Comparison of ENCODE assay signal across 16 cellular contexts in the genomic region with DNA sequence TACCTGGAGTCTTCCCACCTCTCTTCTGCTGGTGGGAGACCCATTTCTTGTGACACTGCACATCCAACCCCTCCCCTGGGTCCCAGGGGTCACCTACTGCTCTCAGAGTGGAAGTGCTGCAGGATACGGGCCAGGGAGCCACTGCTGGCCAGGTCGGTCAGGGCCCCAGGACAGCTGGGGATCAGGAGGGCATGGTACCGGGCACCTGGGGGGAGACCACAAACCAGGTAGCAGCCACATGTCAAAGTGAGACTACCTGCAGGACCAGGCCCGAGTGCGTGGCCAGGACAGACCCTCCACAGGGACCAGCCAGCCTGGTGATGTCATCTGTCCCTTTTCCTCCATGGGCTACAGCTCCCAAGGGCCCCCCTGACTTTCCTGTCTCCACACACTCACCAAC. TPM values are rescaled to one million over a fixed set of nuclear protein-coding genes. Genes with fewer than 3 reads are reported as not detected.
DNase-seq lines count a peak whose midpoint lies in the region; TF ChIP-seq lines count a peak whose summit lies in the region.
"Had no signal": no experiment of that assay in that cellular context is flagged by ENCODE, and none has a peak within 500 bp of the region (broad histone marks: within the 10 kb centered on the region; RNA-seq: fewer than 3 reads in every experiment).

No MANE protein-coding gene starts in this region.

- CTCF ChIA-PET in mammary epithelial cell (lab: Charles Lee; ENCODE audit: low non-redundant PET) (no interaction called here), GM10248 (lab: Yijun Ruan, JAX) (interaction anchor here (1.7 kb wide), 1 partner anchor 218 kb away, joined by 6 read pairs; no protein-coding TSS in a partner anchor)

- in situ Hi-C loops in mammary epithelial cell (cut with MboI; ENCODE audit: low sequenced_read_pairs in 2 of 2): loop anchor here in 1 of 2 donors (25.0 kb wide), 1 partner anchor 211 kb away; the partner anchor contains the start of genes LMNTD2 and RASSF7

- POLR2A ChIA-PET in GM10248 (lab: Yijun Ruan, JAX): no interaction called here

- dilution Hi-C loops in mammary epithelial cell (cut with HindIII; ENCODE audit: low sequenced_read_pairs): loop anchor here (5.0 kb wide), 1 partner anchor 69 kb away; the partner anchor contains the start of genes POLR2L and TSPAN4

- H3K9ac ChIP-seq in mammary epithelial cell (ENCODE audit: insufficient read depth, low read length): no peak overlapping the region
- H3K9ac ChIP-seq in skeletal muscle satellite cell (ENCODE audit: low read depth, low read length): no peak overlapping the region
- H3K9ac ChIP-seq: KMS-11 had no signal

- peak overlapping the region; percentile 42 to 69 for H3K27ac ChIP-seq in breast epithelium
- no peak overlapping the region for H3K27ac ChIP-seq in mammary epithelial cell (ENCODE audit: insufficient read depth, low read depth, low read length)
- peak overlapping the region; percentile 5 to 94 (median 85) for H3K27ac ChIP-seq in dorsolateral prefrontal cortex
- H3K27ac ChIP-seq: 22Rv1, KMS-11 had no signal

- H3K4me2 ChIP-seq in mammary epithelial cell (ENCODE audit: insufficient read depth, low read depth, low read length) (no peak overlapping the region), skeletal muscle satellite cell (ENCODE audit: low read length) (peak overlapping the region; percentile 37)
- H3K4me2 ChIP-seq: KMS-11 had no signal

- H3K4me1 ChIP-seq in breast epithelium: peaks cover 7 to 12% of the 10 kb centered on the region in 2 donors
- H3K4me1 ChIP-seq in mammary epithelial cell (ENCODE audit: insufficient read depth, low read length): peaks cover 42% of the 10 kb centered on the region
- peaks cover 39% of the 10 kb centered on the region for H3K4me1 ChIP-seq in skeletal muscle satellite cell (ENCODE audit: control insufficient read depth, insufficient read depth, low read length)

- H3K4me3 ChIP-seq in breast epithelium (no peak overlapping the region), mammary epithelial cell (replicated peaks in 1 of 3; ENCODE audit: insufficient read depth in 1 of 3, low read depth in 2 of 3, low read length in 3 of 3) (no peak overlapping the region), dorsolateral prefrontal cortex (peak overlapping the region in 16 of 59 donors; percentile 15 to 52 (median 32)), skeletal muscle satellite cell (ENCODE audit: low read length) (no peak overlapping the region)
- H3K4me3 ChIP-seq: MG63 had no signal

- no peak for TF ChIP-seq CTCF in breast epithelium (IDR thresholded peaks at IDR 0.05)
- TF ChIP-seq CTCF in mammary epithelial cell (conservative IDR thresholded peaks at IDR 0.05 in 1 of 2, IDR thresholded peaks at IDR 0.05 in 1 of 2; ENCODE audit: extremely low read depth in 1 of 2, insufficient read depth in 1 of 2, low read depth in 1 of 2, low read length in 2 of 2): no peak
- no peak for TF ChIP-seq CTCF in dorsolateral prefrontal cortex (IDR thresholded peaks at IDR 0.05 in 54 of 56, conservative IDR thresholded peaks at IDR 0.05 in 2 of 56; ENCODE audit: low read depth in 1 of 56, partially characterized antibody in 56 of 56)
- no peak for TF ChIP-seq CTCF in GM10248 (IDR thresholded peaks at IDR 0.05; ENCODE audit: control extremely low read depth, extremely low read depth, low read depth, missing control alignments)

- BruUV-seq in mammary epithelial cell (replicated peaks; lab: Mats Ljungman, UMichigan): no TSS peak

- intact Hi-C loops in breast epithelium (cut with DNase I; ENCODE audit: low total_unique reads) (loop anchor here (10.0 kb wide), 1 partner anchor 209 kb away; the partner anchor contains the start of genes LMNTD2 and RASSF7), mammary epithelial cell (cut with micrococcal nuclease) (no loop called here), dorsolateral prefrontal cortex (cut with DNase I) (loop anchor here in 1 of 2 donors (10.0 kb wide), 1 partner anchor 219 kb away; no protein-coding TSS in a partner anchor)

- no peak overlapping the region for H2AFZ ChIP-seq in mammary epithelial cell (ENCODE audit: low read depth, low read length)

- no peaks in the 10 kb centered on the region for H4K20me1 ChIP-seq in mammary epithelial cell (ENCODE audit: insufficient read depth, low read length)

- WGBS in mammary epithelial cell (ENCODE audit: low coverage, missing lambda C conversion rate): 83% methylated on average over 5 of the region's 5 CpGs

- DNase-seq in breast epithelium (ENCODE audit: low spot score in 2 of 2): no peak
- no peak for DNase-seq in mammary epithelial cell
- no peak for DNase-seq in dorsolateral prefrontal cortex
- DNase-seq in SKM-1 (lab: John Stamatoyannopoulos, UW; ENCODE audit: unreplicated experiment): no peak
- DNase-seq in foreskin melanocyte: no peak
- DNase-seq in GM10248 (ENCODE audit: extremely low spot score): no peak
- DNase-seq in NCI-H187 (lab: John Stamatoyannopoulos, UW): no peak
- DNase-seq: DMS 273 treated with DMSO at 0.1 percent for 48 hours, MG63, NCI-H2029 treated with DMSO at 0.1 percent for 48 hours, NCI-H510A treated with DMSO at 0.1 percent for 48 hours, SIG-M5 had no signal

- H3K27me3 ChIP-seq in breast epithelium: no peaks in the 10 kb centered on the region
- H3K27me3 ChIP-seq in mammary epithelial cell (ENCODE audit: insufficient read depth, low read length): no peaks in the 10 kb centered on the region
- no peaks in the 10 kb centered on the region for H3K27me3 ChIP-seq in dorsolateral prefrontal cortex
- no peaks in the 10 kb centered on the region for H3K27me3 ChIP-seq in skeletal muscle satellite cell (ENCODE audit: control insufficient read depth, insufficient read depth, low read length)
- H3K27me3 ChIP-seq: MG63 had no signal

- TF ChIP-seq POLR2A in breast epithelium (IDR thresholded peaks at IDR 0.05): no peak

- H3K9me3 ChIP-seq in breast epithelium (no peaks in the 10 kb centered on the region), mammary epithelial cell (replicated peaks; ENCODE audit: insufficient read depth, low read length) (no peaks in the 10 kb centered on the region), skeletal muscle satellite cell (replicated peaks; ENCODE audit: low read length) (no peaks in the 10 kb centered on the region)
- H3K9me3 ChIP-seq: MG63 had no signal

- H3K79me2 ChIP-seq in mammary epithelial cell (ENCODE audit: insufficient read depth, low read length): peaks cover 82% of the 10 kb centered on the region

- no peaks in the 10 kb centered on the region for H3K36me3 ChIP-seq in breast epithelium
- peaks cover 17% of the 10 kb centered on the region for H3K36me3 ChIP-seq in mammary epithelial cell (ENCODE audit: insufficient read depth, low read length)
- peaks cover 44% of the 10 kb centered on the region for H3K36me3 ChIP-seq in skeletal muscle satellite cell (ENCODE audit: insufficient read depth, low read length)

RNA-seq across cellular contexts. Expression of gene GATD1, which starts 3.9 kb away (rescaled TPM):
- total RNA-seq in breast epithelium (10 to 100 TPM in 2 of 3 donors, 1 to 10 TPM in 1; 9.9 to 17.4 (median 16.4) TPM), mammary epithelial cell (10 to 100 TPM; 47.0 to 78.2 TPM), dorsolateral prefrontal cortex (100 to 1,000 TPM in 50 of 120 experiments, 10 to 100 TPM in 70; 70.3 to 151 (median 96.8) TPM)
- 29.6 TPM for polyA plus RNA-seq in mammary epithelial cell
- 39.8 TPM for polyA minus RNA-seq in mammary epithelial cell
- total RNA-seq in skeletal muscle satellite cell (2012; rRNA removed): 44.1 and 52.2 TPM in 2 replicates

RNA-seq across cellular contexts. Expression of gene CEND1, which starts 16.5 kb away (rescaled TPM):
- not detected for total RNA-seq in breast epithelium
- not detected for total RNA-seq in mammary epithelial cell
- not detected for polyA plus RNA-seq in mammary epithelial cell
- polyA minus RNA-seq in mammary epithelial cell: not detected
- total RNA-seq in dorsolateral prefrontal cortex: 100 to 1,000 TPM in 118 of 120 experiments, 10 to 100 TPM in 2; 70.6 to 312 (median 201) TPM
- 0.66 and 2.8 TPM in 2 replicates for total RNA-seq in skeletal muscle satellite cell (2012; rRNA removed)
- total RNA-seq: H4 had no signal

RNA-seq across cellular contexts. Expression of gene SLC25A22, which starts 24.7 kb away (rescaled TPM):
- total RNA-seq in breast epithelium (10 to 100 TPM in 1 of 3 donors, 1 to 10 TPM in 2; 2.7 to 11.5 (median 4.7) TPM), mammary epithelial cell (10 to 100 TPM in 1 of 2 donors, 1 to 10 TPM in 1; 7.3 to 29.5 TPM), dorsolateral prefrontal cortex (100 to 1,000 TPM in 101 of 120 experiments, 10 to 100 TPM in 19; 48.1 to 186 (median 122) TPM)
- polyA plus RNA-seq in mammary epithelial cell: 19.4 TPM
- polyA minus RNA-seq in mammary epithelial cell: 11.3 TPM
- total RNA-seq in skeletal muscle satellite cell (2012; rRNA removed): 31.2 and 34.1 TPM in 2 replicates

RNA-seq across cellular contexts. Expression of gene TALDO1, which starts 26.2 kb away (rescaled TPM):
- total RNA-seq in breast epithelium (100 to 1,000 TPM; 137 to 239 (median 141) TPM), mammary epithelial cell (100 to 1,000 TPM; 102 to 140 TPM), dorsolateral prefrontal cortex (100 to 1,000 TPM in 96 of 120 experiments, 10 to 100 TPM in 24; 58.9 to 258 (median 114) TPM)
- 142 TPM for polyA plus RNA-seq in mammary epithelial cell
- 102 TPM for polyA minus RNA-seq in mammary epithelial cell
- 178 and 201 TPM in 2 replicates for total RNA-seq in skeletal muscle satellite cell (2012; rRNA removed)

RNA-seq across cellular contexts. Expression of gene PIDD1, which starts 31.6 kb away (rescaled TPM):
- total RNA-seq in breast epithelium (10 to 100 TPM; 10.2 to 17.3 (median 16.7) TPM), mammary epithelial cell (10 to 100 TPM in 1 of 2 donors, 1 to 10 TPM in 1; 4.5 to 19.2 TPM), dorsolateral prefrontal cortex (10 to 100 TPM; 15.0 to 65.5 (median 27.2) TPM)
- polyA plus RNA-seq in mammary epithelial cell: 9.3 TPM
- polyA minus RNA-seq in mammary epithelial cell: 1.8 TPM
- total RNA-seq in skeletal muscle satellite cell (2012; rRNA removed): 5.6 and 7.9 TPM in 2 replicates

Comparison
In these comparisons a context has a peak if more than half of its experiments do, and no peak if none do; other contexts are left out.
1. RNA of gene CEND1, which starts 16.5 kb away (total RNA-seq): 70.6 to 312 TPM in dorsolateral prefrontal cortex; not detected in mammary epithelial cell and not detected in breast epithelium; every median in the first group is over 10 times any median in the second.